Comparison of ENCODE assay signal across 8 cellular contexts in the genomic region with DNA sequence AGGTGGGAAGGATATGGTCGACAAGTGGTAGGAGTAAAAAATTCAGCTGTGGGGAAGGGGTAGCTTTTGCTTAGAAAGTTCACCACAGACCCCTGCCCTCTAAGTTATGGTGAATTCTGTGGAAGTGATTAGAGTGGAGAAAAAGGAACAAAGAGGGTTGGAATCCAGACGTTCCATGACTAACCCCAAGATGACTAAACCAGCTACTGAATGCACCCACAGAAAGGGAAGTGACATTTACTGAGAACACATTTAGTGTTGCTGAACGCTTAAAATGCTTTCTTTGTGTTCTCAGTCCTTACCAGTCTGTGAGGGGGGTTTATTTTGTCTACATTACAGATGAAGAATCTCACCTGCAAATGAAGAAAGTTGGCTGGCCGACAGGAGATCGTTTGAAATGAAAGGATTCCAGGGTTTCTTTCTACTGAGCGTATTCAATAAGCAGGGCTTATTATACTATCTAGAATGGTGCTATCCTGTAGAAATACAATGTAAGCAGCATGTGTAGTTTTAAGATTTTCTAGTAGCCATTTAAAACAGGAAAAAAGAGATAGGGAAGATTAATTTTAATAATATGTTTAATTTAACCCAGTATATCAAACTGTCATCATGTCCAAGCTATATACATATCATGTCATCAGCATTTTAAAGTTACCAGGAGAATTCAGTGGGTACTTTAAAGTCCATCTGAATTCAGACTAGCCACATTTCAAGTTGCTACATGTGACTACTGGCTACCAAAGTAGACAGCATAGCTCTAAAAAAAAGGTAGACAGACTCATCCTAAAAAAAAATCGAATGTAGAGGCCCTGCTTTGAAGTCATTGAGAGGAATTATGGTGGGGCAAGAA.
DNase-seq lines count a peak whose midpoint lies in the region; ATAC-seq and TF ChIP-seq lines count a peak whose summit lies in the region.

No MANE protein-coding gene starts in this region.

- H3K4me3 ChIP-seq in AG04449 (ENCODE audit: low read depth, low read length) (no peak overlapping the region), SJSA1 (no peak overlapping the region), esophagus muscularis mucosa (no peak overlapping the region)

- DNase-seq in AG04449 (ENCODE audit: low read depth, low spot score) (peak; percentile 80), SJSA1 (ENCODE audit: low read depth in 1 of 2, low spot score in 2 of 2) (peak; percentile 55 to 88), esophagus muscularis mucosa (ENCODE audit: extremely low spot score) (no peak), non-pigmented ciliary epithelial cell (ENCODE audit: low read depth) (peak; percentile 93), RPMI8226 (no peak), NCI-H1694 treated with DMSO at 0.1 percent for 48 hours (lab: John Stamatoyannopoulos, UW) (no peak)

- CTCF ChIA-PET in AG04449 (lab: Yijun Ruan, JAX), result interaction anchor here (1.0 to 3.6 kb wide), 5 partner anchors 10 to 243 kb away, joined by 4 to 29 read pairs (median 7); no protein-coding TSS in a partner anchor

- peak overlapping the region; percentile 91 for H3K27ac ChIP-seq in SJSA1
- peak overlapping the region; percentile 61 to 72 (median 68) for H3K27ac ChIP-seq in esophagus muscularis mucosa (replicated peaks in 1 of 4)

- ATAC-seq in GM18909 (IDR thresholded peaks at IDR 0.05; ENCODE audit: poor library complexity, unreplicated experiment), result peak; percentile 96
- ATAC-seq in HG03103 (IDR thresholded peaks at IDR 0.05; ENCODE audit: low read depth, unreplicated experiment), result peak; percentile 95

- no peaks in the 10 kb centered on the region for H3K36me3 ChIP-seq in SJSA1
- H3K36me3 ChIP-seq in esophagus muscularis mucosa, result no peaks in the 10 kb centered on the region

- 29% methylated on average over 7 of the region's 7 CpGs for WGBS in esophagus muscularis mucosa

- H3K4me1 ChIP-seq in SJSA1 (replicated peaks) (peaks cover 54% of the 10 kb centered on the region), esophagus muscularis mucosa (peaks cover 43 to 86% (median 78%) of the 10 kb centered on the region in 4 donors)

- TF ChIP-seq CTCF in AG04449 (IDR thresholded peaks at IDR 0.05; ENCODE audit: insufficient read depth, low read length, missing control alignments) (no peak), esophagus muscularis mucosa (IDR thresholded peaks at IDR 0.05) (no peak)

- intact Hi-C loops in esophagus muscularis mucosa (cut with DNase I), result loop anchor here (5.0 kb wide), 1 partner anchor 43 kb away; no protein-coding TSS in a partner anchor

- H3K9me3 ChIP-seq in SJSA1 (replicated peaks) (no peaks in the 10 kb centered on the region), esophagus muscularis mucosa (no peaks in the 10 kb centered on the region)

- POLR2A ChIA-PET in AG04449 (lab: Yijun Ruan, JAX), result interaction anchor here (0.6 to 2.0 kb wide), 8 partner anchors 19 to 132 kb away, joined by 3 to 11 read pairs (median 5); partner anchors contain the start of gene LIMS1

- H3K27me3 ChIP-seq in SJSA1 (replicated peaks), result no peaks in the 10 kb centered on the region
- no peaks in the 10 kb centered on the region for H3K27me3 ChIP-seq in esophagus muscularis mucosa

- no peak for TF ChIP-seq EP300 in esophagus muscularis mucosa (IDR thresholded peaks at IDR 0.05)

- no peak for TF ChIP-seq POLR2A in esophagus muscularis mucosa (IDR thresholded peaks at IDR 0.05; ENCODE audit: low read depth)

Comparison
In these comparisons a context has a peak if more than half of its experiments do, and no peak if none do; other contexts are left out.
1. DNase-seq: peak in AG04449 (single experiment), SJSA1 (2 of 2) and non-pigmented ciliary epithelial cell (single experiment); none in esophagus muscularis mucosa (single experiment), RPMI8226 (single experiment) and NCI-H1694 treated with DMSO at 0.1 percent for 48 hours (single experiment).